ENCODE assay signal across 23 cellular contexts in genomic region chr13:19726611-19727010, GRCh38.
"Had no signal": no experiment of that assay in that cellular context is flagged by ENCODE, and none has a peak within 500 bp of the region (broad histone marks: within the 10 kb centered on the region; RNA-seq: fewer than 3 reads in every experiment).

No MANE protein-coding gene starts in this region.

- H3K27ac ChIP-seq: brain microvascular endothelial cell, esophagus squamous epithelium, heart right ventricle, skin epidermis, thoracic aorta, upper lobe of right lung had no signal

- H3K9me3 Mint-ChIP-seq: activated CD4-positive, alpha-beta memory T cell treated with anti-CD3 and anti-CD28 coated beads, Interleukin-2, amount 10 ng/mL, durations not matched to agents 7 days and 5 days; activated naive CD4-positive, alpha-beta T cell treated with anti-CD3 and anti-CD28 coated beads, Interleukin-2, amount 10 ng/mL, durations not matched to agents 7 days and 5 days; activated naive CD8-positive, alpha-beta T cell treated with anti-CD3 and anti-CD28 coated beads, Interleukin-2, amount 50 U/mL, for 24 hours; dendritic cell treated with granulocyte-macrophage colony-stimulating factor and Interleukin-4, amounts not matched to agents 40 ng/mL and 50 ng/mL, for 4 days; memory B cell; stimulated activated memory B cell treated with anti-CD40 and anti-IgM and Interleukin-4, amounts not matched to agents 10 μg/mL and 1 μg/mL and 100 μg/mL, for 72 hours; T-cell had no signal

- DNase-seq: activated CD4-positive, alpha-beta memory T cell treated with anti-CD3 and anti-CD28 coated beads, Interleukin-2, amount 10 ng/mL, durations not matched to agents 7 days and 5 days; activated CD4-positive, alpha-beta T cell treated with anti-CD3 and anti-CD28 coated beads for 48 hours; activated CD4-positive, CD25-positive, alpha-beta regulatory T cell; activated CD8-positive, alpha-beta memory T cell treated with anti-CD3 and anti-CD28 coated beads, Interleukin-2, amount 10 ng/mL, durations not matched to agents 7 days and 5 days; activated effector memory CD4-positive, alpha-beta T cell treated with Interleukin-2 at 50 U/mL for 16 hours; activated naive CD4-positive, alpha-beta T cell treated with anti-CD3 and anti-CD28 coated beads, Interleukin-2, amount 10 ng/mL, durations not matched to agents 7 days and 5 days; activated naive CD8-positive, alpha-beta T cell treated with anti-CD3 and anti-CD28 coated beads, Interleukin-2, amount 50 U/mL, for 24 hours; aorta; brain microvascular endothelial cell; effector CD8-positive, alpha-beta T cell; esophagus squamous epithelium; heart right ventricle; occipital lobe; retina; stimulated activated CD4-positive, alpha-beta T cell treated with anti-CD3 and anti-CD28 coated beads, Interleukin-4, amount 100 ng/mL, for 1 hour; T-cell; T-helper 9 cell; upper lobe of right lung had no signal

- H3K4me3 ChIP-seq: esophagus squamous epithelium, heart right ventricle, skin epidermis, thoracic aorta, upper lobe of right lung had no signal

- ATAC-seq: activated CD8-positive, alpha-beta memory T cell treated with anti-CD3 and anti-CD28 coated beads, Interleukin-2, amount 10 ng/mL, durations not matched to agents 7 days and 5 days; activated naive CD8-positive, alpha-beta T cell treated with anti-CD3 and anti-CD28 coated beads, Interleukin-2, amount 50 U/mL, for 24 hours; stimulated activated memory B cell treated with anti-CD40 and anti-IgM and Interleukin-4, amounts not matched to agents 10 μg/mL and 1 μg/mL and 100 μg/mL, for 72 hours; T-cell; upper lobe of right lung had no signal

- H3K27me3 ChIP-seq: brain microvascular endothelial cell, esophagus squamous epithelium, heart right ventricle, upper lobe of right lung had no signal

- H3K4me3 Mint-ChIP-seq: activated CD4-positive, alpha-beta memory T cell treated with anti-CD3 and anti-CD28 coated beads, Interleukin-2, amount 10 ng/mL, durations not matched to agents 7 days and 5 days; activated CD8-positive, alpha-beta memory T cell treated with anti-CD3 and anti-CD28 coated beads, Interleukin-2, amount 10 ng/mL, durations not matched to agents 7 days and 5 days; activated naive CD4-positive, alpha-beta T cell treated with anti-CD3 and anti-CD28 coated beads, Interleukin-2, amount 10 ng/mL, durations not matched to agents 7 days and 5 days; activated naive CD8-positive, alpha-beta T cell treated with anti-CD3 and anti-CD28 coated beads, Interleukin-2, amount 50 U/mL, for 24 hours; dendritic cell treated with granulocyte-macrophage colony-stimulating factor and Interleukin-4, amounts not matched to agents 40 ng/mL and 50 ng/mL, for 4 days; memory B cell; stimulated activated memory B cell treated with anti-CD40 and anti-IgM and Interleukin-4, amounts not matched to agents 10 μg/mL and 1 μg/mL and 100 μg/mL, for 72 hours; T-cell had no signal

- H3K27me3 Mint-ChIP-seq: activated CD4-positive, alpha-beta memory T cell treated with anti-CD3 and anti-CD28 coated beads, Interleukin-2, amount 10 ng/mL, durations not matched to agents 7 days and 5 days; activated CD8-positive, alpha-beta memory T cell treated with anti-CD3 and anti-CD28 coated beads, Interleukin-2, amount 10 ng/mL, durations not matched to agents 7 days and 5 days; activated naive CD4-positive, alpha-beta T cell treated with anti-CD3 and anti-CD28 coated beads, Interleukin-2, amount 10 ng/mL, durations not matched to agents 7 days and 5 days; activated naive CD8-positive, alpha-beta T cell treated with anti-CD3 and anti-CD28 coated beads, Interleukin-2, amount 50 U/mL, for 24 hours; dendritic cell treated with granulocyte-macrophage colony-stimulating factor and Interleukin-4, amounts not matched to agents 40 ng/mL and 50 ng/mL, for 4 days; memory B cell; stimulated activated memory B cell treated with anti-CD40 and anti-IgM and Interleukin-4, amounts not matched to agents 10 μg/mL and 1 μg/mL and 100 μg/mL, for 72 hours; T-cell had no signal

- H3K4me1 Mint-ChIP-seq: activated naive CD4-positive, alpha-beta T cell treated with anti-CD3 and anti-CD28 coated beads, Interleukin-2, amount 10 ng/mL, durations not matched to agents 7 days and 5 days had no signal

- H3K27ac Mint-ChIP-seq: activated CD4-positive, alpha-beta memory T cell treated with anti-CD3 and anti-CD28 coated beads, Interleukin-2, amount 10 ng/mL, durations not matched to agents 7 days and 5 days; activated CD8-positive, alpha-beta memory T cell treated with anti-CD3 and anti-CD28 coated beads, Interleukin-2, amount 10 ng/mL, durations not matched to agents 7 days and 5 days; activated naive CD4-positive, alpha-beta T cell treated with anti-CD3 and anti-CD28 coated beads, Interleukin-2, amount 10 ng/mL, durations not matched to agents 7 days and 5 days; activated naive CD8-positive, alpha-beta T cell treated with anti-CD3 and anti-CD28 coated beads, Interleukin-2, amount 50 U/mL, for 24 hours; dendritic cell treated with granulocyte-macrophage colony-stimulating factor and Interleukin-4, amounts not matched to agents 40 ng/mL and 50 ng/mL, for 4 days; stimulated activated memory B cell treated with anti-CD40 and anti-IgM and Interleukin-4, amounts not matched to agents 10 μg/mL and 1 μg/mL and 100 μg/mL, for 72 hours had no signal

- H3K4me1 ChIP-seq: esophagus squamous epithelium, upper lobe of right lung had no signal

- H3K9me3 ChIP-seq: esophagus squamous epithelium, heart right ventricle, thoracic aorta, upper lobe of right lung had no signal
